In the genomic region with DNA sequence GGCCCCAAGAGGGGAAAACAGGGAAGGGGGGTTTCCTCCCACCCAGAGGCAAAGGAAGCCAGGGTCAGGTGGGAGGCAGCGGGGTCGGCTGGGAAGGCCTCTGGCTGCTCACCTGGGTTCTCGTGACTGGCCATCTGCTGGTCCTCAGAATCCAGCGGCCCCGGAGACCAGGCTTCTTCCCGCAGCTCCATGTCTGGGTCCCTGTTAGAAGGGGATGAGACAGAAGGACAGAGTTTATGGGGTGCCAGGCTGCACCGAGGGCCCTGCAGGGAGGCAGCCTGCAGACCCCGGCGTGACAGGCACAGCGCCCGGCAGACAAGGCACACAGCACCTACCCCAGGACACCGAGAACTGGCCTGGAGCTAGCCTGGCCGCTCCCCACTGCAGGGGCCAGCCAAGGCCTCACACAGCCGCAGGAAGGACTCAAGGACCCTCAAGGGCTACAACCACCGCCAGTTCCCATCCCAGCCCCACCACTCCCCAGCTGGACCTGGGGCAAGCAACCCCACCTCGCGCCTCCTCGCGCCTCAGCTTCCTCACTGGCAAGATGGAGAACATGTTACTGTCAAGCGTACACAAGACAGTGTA, we compare ENCODE assay signal across 1 cellular context.
TF ChIP-seq lines count a peak whose summit lies in the region.

No MANE protein-coding gene starts in this region.

TF ChIP-seq in IMR-90, 13 proteins besides CTCF, POLR2A, EP300 and RAD21:
- TF ChIP-seq FOS (IDR thresholded peaks at IDR 0.05; ENCODE audit: low read depth, low read length) = no peak
- no peak for TF ChIP-seq BHLHE40 (IDR thresholded peaks at IDR 0.05; ENCODE audit: low read depth, low read length)
- TF ChIP-seq, protein P1, sequence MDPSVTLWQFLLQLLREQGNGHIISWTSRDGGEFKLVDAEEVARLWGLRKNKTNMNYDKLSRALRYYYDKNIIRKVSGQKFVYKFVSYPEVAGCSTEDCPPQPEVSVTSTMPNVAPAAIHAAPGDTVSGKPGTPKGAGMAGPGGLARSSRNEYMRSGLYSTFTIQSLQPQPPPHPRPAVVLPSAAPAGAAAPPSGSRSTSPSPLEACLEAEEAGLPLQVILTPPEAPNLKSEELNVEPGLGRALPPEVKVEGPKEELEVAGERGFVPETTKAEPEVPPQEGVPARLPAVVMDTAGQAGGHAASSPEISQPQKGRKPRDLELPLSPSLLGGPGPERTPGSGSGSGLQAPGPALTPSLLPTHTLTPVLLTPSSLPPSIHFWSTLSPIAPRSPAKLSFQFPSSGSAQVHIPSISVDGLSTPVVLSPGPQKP (IDR thresholded peaks at IDR 0.05; ENCODE audit: borderline replicate concordance, low read depth, low read length) = no peak
- TF ChIP-seq, protein P2, sequence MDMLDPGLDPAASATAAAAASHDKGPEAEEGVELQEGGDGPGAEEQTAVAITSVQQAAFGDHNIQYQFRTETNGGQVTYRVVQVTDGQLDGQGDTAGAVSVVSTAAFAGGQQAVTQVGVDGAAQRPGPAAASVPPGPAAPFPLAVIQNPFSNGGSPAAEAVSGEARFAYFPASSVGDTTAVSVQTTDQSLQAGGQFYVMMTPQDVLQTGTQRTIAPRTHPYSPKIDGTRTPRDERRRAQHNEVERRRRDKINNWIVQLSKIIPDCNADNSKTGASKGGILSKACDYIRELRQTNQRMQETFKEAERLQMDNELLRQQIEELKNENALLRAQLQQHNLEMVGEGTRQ (IDR thresholded peaks at IDR 0.05; ENCODE audit: low read depth, low read length) = no peak
- no peak for TF ChIP-seq NFE2L2 (IDR thresholded peaks at IDR 0.05; ENCODE audit: low read depth, low read length)
- no peak for TF ChIP-seq RFX5 (IDR thresholded peaks at IDR 0.05; ENCODE audit: low read depth, low read length)
- no peak for TF ChIP-seq MAFK (IDR thresholded peaks at IDR 0.05; ENCODE audit: low read depth, low read length)
